Comparison of ENCODE assay signal across 8 cellular contexts in the genomic region with DNA sequence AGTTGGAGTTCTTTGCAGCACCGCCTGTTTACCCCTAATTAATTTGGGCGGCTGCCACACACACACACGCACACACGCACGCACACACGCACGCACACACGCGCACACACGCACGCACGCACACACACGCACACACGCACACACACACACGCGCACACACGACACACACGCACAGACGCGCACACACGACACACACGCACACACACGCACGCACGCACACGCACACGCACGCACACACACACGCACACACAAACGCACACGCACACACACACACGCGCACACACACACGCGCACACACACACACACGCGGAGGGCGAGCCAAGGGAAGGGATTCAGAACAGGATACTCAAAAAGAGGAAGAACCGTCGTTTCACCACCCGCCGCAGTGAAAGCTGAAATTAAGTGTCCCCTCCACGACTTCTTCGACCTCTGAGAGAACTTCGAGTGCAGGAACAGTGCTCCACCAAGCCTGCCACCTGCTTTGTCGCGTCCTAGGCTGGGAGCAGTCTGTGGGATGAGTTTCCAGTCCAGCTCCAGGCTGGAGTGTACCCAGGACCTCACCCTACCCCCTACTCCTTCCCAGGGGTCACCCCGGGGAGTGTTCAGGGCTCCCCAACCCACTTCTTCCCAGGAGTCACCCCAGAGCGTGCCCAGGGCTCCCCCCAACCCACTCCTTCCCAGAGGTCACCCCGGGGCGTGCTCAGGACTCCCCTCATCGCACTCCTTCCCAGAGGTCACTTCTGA. TPM values are rescaled to one million over a fixed set of nuclear protein-coding genes. Genes with fewer than 3 reads are reported as not detected.
DNase-seq lines count a peak whose midpoint lies in the region; ATAC-seq and TF ChIP-seq lines count a peak whose summit lies in the region.

No MANE protein-coding gene starts in this region.

- H3K36me3 Mint-ChIP-seq in activated naive CD8-positive, alpha-beta T cell treated with anti-CD3 and anti-CD28 coated beads, Interleukin-2, amount 50 U/mL, for 24 hours (ENCODE audit: low read depth) = peaks cover 12% of the 10 kb centered on the region

- 75% methylated on average over 26 of the region's 52 CpGs for WGBS in hepatocyte (ENCODE audit: low lambda C conversion rate, missing lambda C conversion rate)

- no peaks in the 10 kb centered on the region for H3K9me3 Mint-ChIP-seq in activated naive CD8-positive, alpha-beta T cell treated with anti-CD3 and anti-CD28 coated beads, Interleukin-2, amount 50 U/mL, for 24 hours

- H3K4me3 ChIP-seq in hepatocyte (peak overlapping the region; percentile 62), skeletal muscle cell (ENCODE audit: low read depth, low read length) (peak overlapping the region; percentile 78)

- DNase-seq in GM10266 (ENCODE audit: extremely low spot score) = peak; percentile 49
- peak; percentile 68 for DNase-seq in NOMO-1 treated with dmso at 0.1 percent for 144 hours (lab: John Stamatoyannopoulos, UW; ENCODE audit: unreplicated experiment)
- peak; percentile 26 for DNase-seq in activated naive CD8-positive, alpha-beta T cell treated with anti-CD3 and anti-CD28 coated beads, Interleukin-2, amount 50 U/mL, for 24 hours
- DNase-seq in hepatocyte (ENCODE audit: low spot score) = no peak
- no peak for DNase-seq in skeletal muscle cell (ENCODE audit: low read depth)
- DNase-seq in hippocampal formation (lab: John Stamatoyannopoulos, UW) = no peak
- no peak for DNase-seq in NCI-H1092 treated with DMSO at 0.1 percent for 48 hours (lab: John Stamatoyannopoulos, UW)

- ATAC-seq in activated naive CD8-positive, alpha-beta T cell treated with anti-CD3 and anti-CD28 coated beads, Interleukin-2, amount 50 U/mL, for 24 hours = no peak
- no peak for ATAC-seq in HG03457 (IDR thresholded peaks at IDR 0.05; ENCODE audit: unreplicated experiment)

- H3K27ac ChIP-seq in hepatocyte = no peak overlapping the region

- H4K20me1 ChIP-seq in hepatocyte (ENCODE audit: insufficient read depth, poor library complexity, severe bottlenecking) = no peaks in the 10 kb centered on the region

- peaks cover 80% of the 10 kb centered on the region for H3K4me1 Mint-ChIP-seq in activated naive CD8-positive, alpha-beta T cell treated with anti-CD3 and anti-CD28 coated beads, Interleukin-2, amount 50 U/mL, for 24 hours

- H3K27me3 Mint-ChIP-seq in activated naive CD8-positive, alpha-beta T cell treated with anti-CD3 and anti-CD28 coated beads, Interleukin-2, amount 50 U/mL, for 24 hours = no peaks in the 10 kb centered on the region

- H3K27me3 ChIP-seq in hepatocyte = no peaks in the 10 kb centered on the region

- no peaks in the 10 kb centered on the region for H3K9me2 ChIP-seq in hepatocyte (replicated peaks; ENCODE audit: insufficient read depth)

- H2AFZ ChIP-seq in hepatocyte = peak overlapping the region; percentile 58

- H3K27ac Mint-ChIP-seq in activated naive CD8-positive, alpha-beta T cell treated with anti-CD3 and anti-CD28 coated beads, Interleukin-2, amount 50 U/mL, for 24 hours = peak overlapping the region; percentile 77

- peaks cover 20% of the 10 kb centered on the region for H3K79me2 ChIP-seq in hepatocyte

- TF ChIP-seq CTCF in GM10266 (IDR thresholded peaks at IDR 0.05; ENCODE audit: control insufficient read depth, insufficient read depth, low read depth, missing control alignments) (no peak), hepatocyte (IDR thresholded peaks at IDR 0.05; ENCODE audit: poor library complexity) (no peak)

- H3K4me3 Mint-ChIP-seq in activated naive CD8-positive, alpha-beta T cell treated with anti-CD3 and anti-CD28 coated beads, Interleukin-2, amount 50 U/mL, for 24 hours = peak overlapping the region; percentile 85

- no peaks in the 10 kb centered on the region for H3K9me3 ChIP-seq in hepatocyte (ENCODE audit: low read depth)

- no peaks in the 10 kb centered on the region for H3K4me1 ChIP-seq in hepatocyte (ENCODE audit: insufficient read depth)

- H3K36me3 ChIP-seq in hepatocyte (replicated peaks; ENCODE audit: insufficient read depth, low read depth) = no peaks in the 10 kb centered on the region

- H3K4me2 ChIP-seq in hepatocyte = peak overlapping the region; percentile 98

RNA-seq across cellular contexts. Expression of a gene that starts 1.1 kb away (rescaled TPM):
- total RNA-seq in hepatocyte = 118 and 144 TPM in 2 replicates
- 266 and 268 TPM in 2 replicates for polyA plus RNA-seq in hepatocyte

RNA-seq across cellular contexts. Expression of a gene that starts 43.9 kb away (rescaled TPM):
- total RNA-seq in hepatocyte = 28.1 and 28.4 TPM in 2 replicates
- 17.1 and 20.5 TPM in 2 replicates for polyA plus RNA-seq in hepatocyte

Comparison
In these comparisons a context has a peak if more than half of its experiments do, and no peak if none do; other contexts are left out.
1. DNase-seq: peak in GM10266 (single experiment), NOMO-1 treated with dmso at 0.1 percent for 144 hours (single experiment) and activated naive CD8-positive, alpha-beta T cell treated with anti-CD3 and anti-CD28 coated beads, Interleukin-2, amount 50 U/mL, for 24 hours (single experiment); none in hepatocyte (single experiment), skeletal muscle cell (single experiment), hippocampal formation (0 of 2) and NCI-H1092 treated with DMSO at 0.1 percent for 48 hours (single experiment).